8 cellular contexts compared by ENCODE assay signal in genomic region chr12:57897296-57897974, GRCh38. TPM values are rescaled to one million over a fixed set of nuclear protein-coding genes. Genes with fewer than 3 reads are reported as not detected.
DNase-seq lines count a peak whose midpoint lies in the region; ATAC-seq and TF ChIP-seq lines count a peak whose summit lies in the region.

No MANE protein-coding gene starts in this region.

- H3K4me1 Mint-ChIP-seq in nephron progenitor cell: peaks cover 63% of the 10 kb centered on the region

- peaks cover 0 to 11% (median 5%) of the 10 kb centered on the region in 11 experiments; a peak in 5 of 22 replicates for H4K20me1 ChIP-seq in BLaER1 treated with 17β-estradiol and CSF1 and Interleukin-3, amounts not matched to agents 10 nM and 100 nM
- no peaks in the 10 kb centered on the region for H4K20me1 ChIP-seq in MM.1S (ENCODE audit: insufficient read depth, low read length)

- H3K4me2 ChIP-seq in BLaER1 treated with 17β-estradiol and CSF1 and Interleukin-3, amounts not matched to agents 10 nM and 100 nM: peak overlapping the region in 8 of 11 experiments; percentile 56 to 89 (median 82); a peak in 11 of 22 replicates
- peak overlapping the region; percentile 84 for H3K4me2 ChIP-seq in MM.1S (ENCODE audit: low read depth, low read length)

- H3K27me3 Mint-ChIP-seq in nephron progenitor cell (ENCODE audit: low read depth, poor library complexity): peaks cover 9% of the 10 kb centered on the region

- ATAC-seq in HG02588 (IDR thresholded peaks at IDR 0.05; ENCODE audit: unreplicated experiment) (no peak), GM21737 (IDR thresholded peaks at IDR 0.05; ENCODE audit: unreplicated experiment) (no peak)

- H3K27me3 ChIP-seq in BLaER1 treated with 17β-estradiol and CSF1 and Interleukin-3, amounts not matched to agents 10 nM and 100 nM: peaks cover 48 to 74% (median 69%) of the 10 kb centered on the region in 11 experiments
- no peaks in the 10 kb centered on the region for H3K27me3 ChIP-seq in MM.1S (replicated peaks; ENCODE audit: insufficient read depth, low read length)

- no peaks in the 10 kb centered on the region for H3K36me3 Mint-ChIP-seq in nephron progenitor cell (ENCODE audit: low read depth)

- H2AFZ ChIP-seq in MM.1S (ENCODE audit: low read length): peak overlapping the region; percentile 90

- DNase-seq in MM.1S (no peak), nephron progenitor cell (no peak), NCI-H526 treated with DMSO at 0.1 percent for 48 hours (lab: John Stamatoyannopoulos, UW) (no peak), HT-29 (ENCODE audit: low spot score) (no peak)

- H3K4me1 ChIP-seq in BLaER1 treated with 17β-estradiol and CSF1 and Interleukin-3, amounts not matched to agents 10 nM and 100 nM: peaks cover 15 to 65% (median 19%) of the 10 kb centered on the region in 10 experiments; a peak in 19 of 20 replicates
- peaks cover 46% of the 10 kb centered on the region for H3K4me1 ChIP-seq in MM.1S (ENCODE audit: low read length)

- H3K79me2 ChIP-seq in MM.1S (ENCODE audit: low read length): no peaks in the 10 kb centered on the region

- H3K27ac ChIP-seq in BLaER1 treated with 17β-estradiol and CSF1 and Interleukin-3, amounts not matched to agents 10 nM and 100 nM: no peak overlapping the region; a peak in 1 of 22 replicates
- H3K27ac ChIP-seq in MM.1S (ENCODE audit: low read length) (peak overlapping the region; percentile 97; the same call in 1 of the 2 replicates), cingulate gyrus (ENCODE audit: low read depth, low read length) (peak overlapping the region; percentile 98)

- no peaks in the 10 kb centered on the region for H3K9me3 Mint-ChIP-seq in nephron progenitor cell

- H3K9me2 ChIP-seq in MM.1S (replicated peaks; ENCODE audit: insufficient read depth, low read length): no peaks in the 10 kb centered on the region

- no peaks in the 10 kb centered on the region for H3K9me3 ChIP-seq in BLaER1 treated with 17β-estradiol and CSF1 and Interleukin-3, amounts not matched to agents 10 nM and 100 nM (replicated peaks in 1 of 11)
- H3K9me3 ChIP-seq in MM.1S (replicated peaks; ENCODE audit: insufficient read depth, low read length): no peaks in the 10 kb centered on the region

- TF ChIP-seq CTCF in MM.1S (IDR thresholded peaks at IDR 0.05; ENCODE audit: low read length) (no peak), nephron progenitor cell (IDR thresholded peaks at IDR 0.05) (no peak)

- H3K4me3 Mint-ChIP-seq in nephron progenitor cell: peak overlapping the region; percentile 80

- peaks cover 30% of the 10 kb centered on the region for H3F3A ChIP-seq in MM.1S (ENCODE audit: insufficient read depth, low read length)

- H3K27ac Mint-ChIP-seq in nephron progenitor cell: peak overlapping the region; percentile 39

- no peaks in the 10 kb centered on the region for H3K36me3 ChIP-seq in BLaER1 treated with 17β-estradiol and CSF1 and Interleukin-3, amounts not matched to agents 10 nM and 100 nM
- H3K36me3 ChIP-seq in MM.1S (replicated peaks; ENCODE audit: insufficient read depth, low read length): no peaks in the 10 kb centered on the region

- H3K9ac ChIP-seq in BLaER1 treated with 17β-estradiol and CSF1 and Interleukin-3, amounts not matched to agents 10 nM and 100 nM: 0 out of 22 replicates have a peak overlapping the region, but pooled peaks of 1 of the 11 experiments have one; percentile 26
- H3K9ac ChIP-seq in MM.1S (ENCODE audit: low read length): no peak overlapping the region

- H3K4me3 ChIP-seq in BLaER1 treated with 17β-estradiol and CSF1 and Interleukin-3, amounts not matched to agents 10 nM and 100 nM: peak overlapping the region in 1 of 10 experiments; percentile 54; a peak in 1 of 20 replicates
- peak overlapping the region; percentile 60; the same call in 1 of the 2 replicates for H3K4me3 ChIP-seq in MM.1S (ENCODE audit: low read length)

RNA-seq across cellular contexts. Expression of gene ATP23, which starts 43.9 kb away (rescaled TPM):
- total RNA-seq in HT-29 (2014; rRNA removed; shearing (Covaris generic)): 2.1 and 3.6 TPM in 2 replicates

RNA-seq across cellular contexts. Expression of gene CTDSP2, which starts 50.9 kb away (rescaled TPM):
- 38.5 and 40.7 TPM in 2 replicates for total RNA-seq in HT-29 (2014; rRNA removed; shearing (Covaris generic))

Comparison
In these comparisons a context has a peak if more than half of its experiments do, and no peak if none do; other contexts are left out.
1. H3K27ac ChIP-seq: peak in MM.1S (single experiment) and cingulate gyrus (single experiment); none in BLaER1 treated with 17β-estradiol and CSF1 and Interleukin-3, amounts not matched to agents 10 nM and 100 nM (0 of 11).